In genomic region chr5:180785151-180785781, GRCh38 we compare ENCODE assay signal across 9 cellular contexts. TPM values are rescaled to one million over a fixed set of nuclear protein-coding genes. Genes with fewer than 3 reads are reported as not detected.
DNase-seq lines count a peak whose midpoint lies in the region; ATAC-seq, FAIRE-seq and TF ChIP-seq lines count a peak whose summit lies in the region.
"Had no signal": no experiment of that assay in that cellular context is flagged by ENCODE, and none has a peak within 500 bp of the region (broad histone marks: within the 10 kb centered on the region; RNA-seq: fewer than 3 reads in every experiment).

No MANE protein-coding gene starts in this region.

- no peak overlapping the region for H3K4me2 ChIP-seq in MM.1S (ENCODE audit: low read depth, low read length)

- ATAC-seq in stimulated activated naive CD8-positive, alpha-beta T cell treated with anti-CD3 and anti-CD28 coated beads, Interleukin-15, amount 100 ng/mL, for 72 hours: no peak
- ATAC-seq in GM21447 (IDR thresholded peaks at IDR 0.05; ENCODE audit: unreplicated experiment) (no peak), HG03135 (IDR thresholded peaks at IDR 0.05; ENCODE audit: unreplicated experiment) (no peak)

- H3K79me2 ChIP-seq in MM.1S (ENCODE audit: low read length): peaks cover 16% of the 10 kb centered on the region

- in situ Hi-C loops in astrocyte of the spinal cord (cut with HindIII; ENCODE audit: low sequenced_read_pairs): no loop called here

- H3K9me2 ChIP-seq in MM.1S (replicated peaks; ENCODE audit: insufficient read depth, low read length): no peaks in the 10 kb centered on the region

- no peak overlapping the region for H2AFZ ChIP-seq in MM.1S (ENCODE audit: low read length)

- no peaks in the 10 kb centered on the region for H3K27me3 ChIP-seq in iPS-20b (ENCODE audit: insufficient read depth, low read length)
- H3K27me3 ChIP-seq in skeletal muscle tissue (ENCODE audit: control insufficient read depth in 3 of 3, insufficient read depth in 3 of 3, low read length in 3 of 3): no peaks in the 10 kb centered on the region
- H3K27me3 ChIP-seq in MM.1S (replicated peaks; ENCODE audit: insufficient read depth, low read length): no peaks in the 10 kb centered on the region

- no peaks in the 10 kb centered on the region for H3K27me3 Mint-ChIP-seq in stimulated activated naive CD8-positive, alpha-beta T cell treated with anti-CD3 and anti-CD28 coated beads, Interleukin-15, amount 100 ng/mL, for 72 hours

- H3K4me1 ChIP-seq in iPS-20b (ENCODE audit: insufficient read depth, low read length): peaks cover 33% of the 10 kb centered on the region; the same call in 1 of the 2 replicates
- peaks cover 27 to 41% (median 30%) of the 10 kb centered on the region in 3 donors for H3K4me1 ChIP-seq in skeletal muscle tissue (ENCODE audit: control insufficient read depth in 3 of 3, insufficient read depth in 3 of 3, low read length in 3 of 3)
- H3K4me1 ChIP-seq in MM.1S (ENCODE audit: low read length): no peaks in the 10 kb centered on the region

- TF ChIP-seq POLR2A in H54 (IDR thresholded peaks at IDR 0.05; ENCODE audit: low read depth, low read length): 0 out of 2 replicates have a peak, but pooled peaks have one; percentile 11

- H3K27ac Mint-ChIP-seq in stimulated activated naive CD8-positive, alpha-beta T cell treated with anti-CD3 and anti-CD28 coated beads, Interleukin-15, amount 100 ng/mL, for 72 hours: peak overlapping the region in 1 of 2 donors; percentile 49

- H3K27ac ChIP-seq in iPS-20b (ENCODE audit: low read length) (peak overlapping the region; percentile 28), skeletal muscle tissue (ENCODE audit: low read depth, low read length) (peak overlapping the region; percentile 19), MM.1S (ENCODE audit: low read length) (no peak overlapping the region)

- H3K36me3 ChIP-seq in iPS-20b (ENCODE audit: insufficient read depth, low read depth, low read length): peaks cover 5% of the 10 kb centered on the region; the same call in 1 of the 2 replicates
- peaks cover 0 to 6% (median 4%) of the 10 kb centered on the region in 3 donors for H3K36me3 ChIP-seq in skeletal muscle tissue (ENCODE audit: control insufficient read depth in 3 of 3, insufficient read depth in 3 of 3, low read length in 3 of 3)
- H3K36me3 ChIP-seq in MM.1S (replicated peaks; ENCODE audit: insufficient read depth, low read length): no peaks in the 10 kb centered on the region

- H3K9me3 ChIP-seq in iPS-20b (ENCODE audit: insufficient read depth, low read depth, low read length) (no peaks in the 10 kb centered on the region), skeletal muscle tissue (ENCODE audit: control insufficient read depth in 3 of 3, low read length in 3 of 3) (no peaks in the 10 kb centered on the region), MM.1S (replicated peaks; ENCODE audit: insufficient read depth, low read length) (no peaks in the 10 kb centered on the region)

- peaks cover 12% of the 10 kb centered on the region for H3F3A ChIP-seq in MM.1S (ENCODE audit: insufficient read depth, low read length)

- no peaks in the 10 kb centered on the region for H4K20me1 ChIP-seq in MM.1S (ENCODE audit: insufficient read depth, low read length)

- H3K9me3 Mint-ChIP-seq in stimulated activated naive CD8-positive, alpha-beta T cell treated with anti-CD3 and anti-CD28 coated beads, Interleukin-15, amount 100 ng/mL, for 72 hours: no peaks in the 10 kb centered on the region

- TF ChIP-seq CTCF in astrocyte of the spinal cord (IDR thresholded peaks at IDR 0.05; ENCODE audit: low read depth, low read length) (no peak), MM.1S (IDR thresholded peaks at IDR 0.05; ENCODE audit: low read length) (no peak)

- no peak overlapping the region for H3K4me3 Mint-ChIP-seq in stimulated activated naive CD8-positive, alpha-beta T cell treated with anti-CD3 and anti-CD28 coated beads, Interleukin-15, amount 100 ng/mL, for 72 hours

- H3K4me3 ChIP-seq in astrocyte of the spinal cord (ENCODE audit: low read depth, low read length) (no peak overlapping the region), iPS-20b (ENCODE audit: low read length) (peak overlapping the region; percentile 19; the same call in 1 of the 2 replicates), skeletal muscle tissue (ENCODE audit: low read length in 3 of 3) (peak overlapping the region in 1 of 3 donors; percentile 22), MM.1S (ENCODE audit: low read length) (no peak overlapping the region)

- DNase-seq in H54 (ENCODE audit: insufficient read length, low spot score): no peak
- DNase-seq in astrocyte of the spinal cord (ENCODE audit: low read depth, low spot score): peak; percentile 83
- DNase-seq in stimulated activated naive CD8-positive, alpha-beta T cell treated with anti-CD3 and anti-CD28 coated beads, Interleukin-15, amount 100 ng/mL, for 72 hours: no peak
- no peak for DNase-seq in MM.1S

- FAIRE-seq in H54 (lab: Jason Lieb, UNC): no peak

- H3K9ac ChIP-seq in iPS-20b (ENCODE audit: low read depth, low read length) (peak overlapping the region; percentile 73), skeletal muscle tissue (ENCODE audit: low read depth in 1 of 3, low read length in 3 of 3) (peak overlapping the region in 1 of 3 donors; percentile 66), MM.1S (ENCODE audit: low read length) (no peak overlapping the region)

- H3K4me1 Mint-ChIP-seq in stimulated activated naive CD8-positive, alpha-beta T cell treated with anti-CD3 and anti-CD28 coated beads, Interleukin-15, amount 100 ng/mL, for 72 hours: peaks cover 56% of the 10 kb centered on the region

RNA-seq across cellular contexts. Expression of gene MGAT1, which starts 17.3 kb away (rescaled TPM):
- total RNA-seq in skeletal muscle tissue: 38.1 TPM

RNA-seq across cellular contexts. Expression of gene OR2Y1, which starts 45.4 kb away (rescaled TPM):
- not detected for total RNA-seq in skeletal muscle tissue
- total RNA-seq: activated CD8-positive, alpha-beta memory T cell treated with anti-CD3 and anti-CD28 coated beads for 36 hours had no signal
